Comparison of ENCODE assay signal across 15 cellular contexts in the genomic region with DNA sequence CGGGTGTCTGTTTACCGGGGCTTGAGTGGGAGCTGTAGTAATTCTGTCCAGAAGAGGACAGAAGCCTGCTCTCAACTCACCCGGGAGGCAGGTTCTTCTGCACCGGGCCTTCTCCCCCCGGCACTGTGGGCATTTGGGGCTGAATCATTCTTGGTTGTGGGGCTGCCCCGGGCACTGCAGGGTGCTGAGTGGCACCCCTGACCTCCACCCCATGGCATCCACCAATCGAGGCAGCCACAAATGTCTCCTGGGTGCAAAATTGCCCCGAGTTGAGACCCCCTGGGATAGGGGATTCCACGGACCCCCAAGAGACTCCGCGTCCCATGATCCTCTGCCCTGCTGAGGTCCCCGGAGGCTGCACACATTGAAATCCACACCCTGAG.
DNase-seq lines count a peak whose midpoint lies in the region; ATAC-seq and TF ChIP-seq lines count a peak whose summit lies in the region.
"Had no signal": no experiment of that assay in that cellular context is flagged by ENCODE, and none has a peak within 500 bp of the region (broad histone marks: within the 10 kb centered on the region; RNA-seq: fewer than 3 reads in every experiment).

No MANE protein-coding gene starts in this region.

- no peaks in the 10 kb centered on the region for H3K27me3 Mint-ChIP-seq in stimulated activated naive B cell treated with anti-CD40 and anti-IgM and Interleukin-4, amounts not matched to agents 10 μg/mL and 1 μg/mL and 100 μg/mL, for 72 hours

- H3K4me1 ChIP-seq in DOHH2 (ENCODE audit: control insufficient read depth, low read length) = peaks cover 99% of the 10 kb centered on the region
- peaks cover 43% of the 10 kb centered on the region for H3K4me1 ChIP-seq in OCI-LY3 (ENCODE audit: low read length)

- peaks cover 15 to 20% of the 10 kb centered on the region in 2 donors for H3K36me3 Mint-ChIP-seq in stimulated activated naive B cell treated with anti-CD40 and anti-IgM and Interleukin-4, amounts not matched to agents 10 μg/mL and 1 μg/mL and 100 μg/mL, for 72 hours

- peak overlapping the region; percentile 81 for H3K27ac Mint-ChIP-seq in stimulated activated naive B cell treated with anti-CD40 and anti-IgM and Interleukin-4, amounts not matched to agents 10 μg/mL and 1 μg/mL and 100 μg/mL, for 72 hours
- H3K27ac Mint-ChIP-seq: nephron had no signal

- H3K79me2 ChIP-seq in DOHH2 (ENCODE audit: control insufficient read depth, low read length) = peaks cover 97% of the 10 kb centered on the region
- H3K79me2 ChIP-seq in OCI-LY3 (ENCODE audit: low read length) = no peaks in the 10 kb centered on the region

- H3K4me3 Mint-ChIP-seq in stimulated activated naive B cell treated with anti-CD40 and anti-IgM and Interleukin-4, amounts not matched to agents 10 μg/mL and 1 μg/mL and 100 μg/mL, for 72 hours = peak overlapping the region; percentile 30 to 48
- H3K4me3 Mint-ChIP-seq: nephron had no signal

- H3K9me3 Mint-ChIP-seq in stimulated activated naive B cell treated with anti-CD40 and anti-IgM and Interleukin-4, amounts not matched to agents 10 μg/mL and 1 μg/mL and 100 μg/mL, for 72 hours = no peaks in the 10 kb centered on the region

- ATAC-seq in stimulated activated naive B cell treated with anti-CD40 and anti-IgM and Interleukin-4, amounts not matched to agents 10 μg/mL and 1 μg/mL and 100 μg/mL, for 72 hours (replicated peaks) = peak; percentile 50 to 58
- ATAC-seq in HG03175 (IDR thresholded peaks at IDR 0.05; ENCODE audit: unreplicated experiment) = no peak
- ATAC-seq: HCT116 had no signal

- peak overlapping the region; percentile 92 for H3K27ac ChIP-seq in DOHH2 (ENCODE audit: low read depth, low read length)
- H3K27ac ChIP-seq in OCI-LY3 (ENCODE audit: low read length) = no peak overlapping the region

- H3K4me3 ChIP-seq in DOHH2 (ENCODE audit: low read length) (peak overlapping the region; percentile 65), OCI-LY3 (ENCODE audit: low read length) (no peak overlapping the region)
- H3K4me3 ChIP-seq: adrenal gland had no signal

- H3K9me3 ChIP-seq in DOHH2 (ENCODE audit: control insufficient read depth, insufficient read depth, low read length) (peaks cover 20% of the 10 kb centered on the region), OCI-LY3 (ENCODE audit: insufficient read depth, low read length) (peaks cover 12% of the 10 kb centered on the region)
- H3K9me3 ChIP-seq: adrenal gland had no signal

- peak overlapping the region; percentile 83 for H3K4me2 ChIP-seq in DOHH2 (ENCODE audit: low read length)
- peak overlapping the region; percentile 43 for H3K4me2 ChIP-seq in OCI-LY3 (ENCODE audit: low read length)

- no peaks in the 10 kb centered on the region for H3K27me3 ChIP-seq in DOHH2 (ENCODE audit: control insufficient read depth, low read length)
- peaks cover 38% of the 10 kb centered on the region for H3K27me3 ChIP-seq in OCI-LY3 (ENCODE audit: low read depth, low read length)
- H3K27me3 ChIP-seq: adrenal gland had no signal

- no peak overlapping the region for H2AFZ ChIP-seq in OCI-LY3 (ENCODE audit: low read depth, low read length)

- TF ChIP-seq CTCF in DOHH2 (IDR thresholded peaks at IDR 0.05; ENCODE audit: low read depth, low read length, poor library complexity, severe bottlenecking) (no peak), OCI-LY3 (IDR thresholded peaks at IDR 0.05; ENCODE audit: low read depth, low read length) (no peak), GM10266 (IDR thresholded peaks at IDR 0.05; ENCODE audit: control insufficient read depth, insufficient read depth, low read depth, missing control alignments) (no peak)

- peaks cover 62 to 94% of the 10 kb centered on the region in 2 donors for H3K4me1 Mint-ChIP-seq in stimulated activated naive B cell treated with anti-CD40 and anti-IgM and Interleukin-4, amounts not matched to agents 10 μg/mL and 1 μg/mL and 100 μg/mL, for 72 hours
- H3K4me1 Mint-ChIP-seq: nephron had no signal

- H3K36me3 ChIP-seq in DOHH2 (ENCODE audit: control insufficient read depth, low read length) (peaks cover 46% of the 10 kb centered on the region), OCI-LY3 (replicated peaks; ENCODE audit: low read depth, low read length) (peaks cover 9% of the 10 kb centered on the region)
- H3K36me3 ChIP-seq: adrenal gland had no signal

- H4K20me1 ChIP-seq in DOHH2 (ENCODE audit: control insufficient read depth, insufficient read depth, low read depth, low read length) (peaks cover 14% of the 10 kb centered on the region; the same call in 1 of the 2 replicates), OCI-LY3 (ENCODE audit: insufficient read depth, low read length) (no peaks in the 10 kb centered on the region)

- H3F3A ChIP-seq in DOHH2 (ENCODE audit: control insufficient read depth, insufficient read depth) = peaks cover 41% of the 10 kb centered on the region

- no peak overlapping the region for H3K9ac ChIP-seq in OCI-LY3 (ENCODE audit: low read length)

- no peaks in the 10 kb centered on the region for H3K9me2 ChIP-seq in DOHH2 (replicated peaks; ENCODE audit: control insufficient read depth, low read length)

- DNase-seq in germinal center (ENCODE audit: low spot score) = peak; percentile 26
- peak; percentile 59 for DNase-seq in stimulated activated naive B cell treated with anti-CD40 and anti-IgM and Interleukin-4, amounts not matched to agents 10 μg/mL and 1 μg/mL and 100 μg/mL, for 72 hours
- no peak for DNase-seq in NCI-H2171 treated with DMSO at 0.1 percent for 48 hours (lab: John Stamatoyannopoulos, UW)
- DNase-seq in GM10266 (ENCODE audit: extremely low spot score) = no peak
- DNase-seq: activated CD4-positive, alpha-beta T cell treated with anti-CD3 and anti-CD28 coated beads, Interleukin-2, amount 50 U/mL, for 48 hours; AML-193; cerebellar nuclear complex; foreskin fibroblast; NCI-H1694 had no signal

Comparison
In these comparisons a context has a peak if more than half of its experiments do, and no peak if none do; other contexts are left out.
1. DNase-seq: peak in germinal center (single experiment) and stimulated activated naive B cell treated with anti-CD40 and anti-IgM and Interleukin-4, amounts not matched to agents 10 μg/mL and 1 μg/mL and 100 μg/mL, for 72 hours (single experiment); none in NCI-H2171 treated with DMSO at 0.1 percent for 48 hours (single experiment) and GM10266 (single experiment).